Comparison of ENCODE assay signal across 1 cellular context in the genomic region with DNA sequence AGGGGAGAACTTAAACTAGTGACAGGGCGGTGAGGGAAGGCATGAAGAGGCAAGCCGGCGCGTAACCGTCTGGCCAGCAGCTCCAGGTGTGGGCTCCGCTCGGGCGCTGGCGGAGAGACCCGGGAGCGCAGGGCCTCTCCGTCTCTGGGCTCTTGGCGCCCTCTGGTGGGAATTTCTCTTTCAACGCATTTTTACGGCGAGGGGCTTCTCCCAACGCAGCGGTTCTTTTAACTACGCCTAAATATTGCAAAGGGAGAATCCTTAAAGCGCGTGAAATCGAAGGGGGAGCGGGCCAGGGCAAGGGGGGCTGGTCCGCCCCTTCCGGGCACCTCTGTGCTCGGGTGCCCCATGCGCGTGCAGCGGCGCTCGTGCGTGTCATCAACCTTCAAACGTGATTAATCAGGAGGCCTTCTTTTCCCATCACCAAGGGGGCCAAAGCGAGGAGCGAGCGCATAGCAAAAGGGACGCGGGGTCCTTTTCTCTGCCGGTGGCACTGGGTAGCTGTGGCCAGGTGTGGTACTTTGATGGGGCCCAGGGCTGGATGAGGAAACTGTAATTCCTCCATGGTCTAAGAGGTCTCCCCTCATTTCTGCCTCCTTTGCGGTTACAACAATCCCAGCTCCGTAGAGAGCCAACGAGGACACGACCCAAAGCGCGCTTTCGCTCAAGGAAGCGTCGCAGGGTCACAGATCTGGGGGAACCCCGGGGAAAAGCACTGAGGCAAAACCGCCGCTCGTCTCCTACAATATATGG.
TF ChIP-seq lines count a peak whose summit lies in the region.

No MANE protein-coding gene starts in this region.

TF ChIP-seq in HEK293, 187 proteins besides CTCF, POLR2A, EP300 and RAD21 (continued from another document and continues in another):
- TF ChIP-seq, protein P1, sequence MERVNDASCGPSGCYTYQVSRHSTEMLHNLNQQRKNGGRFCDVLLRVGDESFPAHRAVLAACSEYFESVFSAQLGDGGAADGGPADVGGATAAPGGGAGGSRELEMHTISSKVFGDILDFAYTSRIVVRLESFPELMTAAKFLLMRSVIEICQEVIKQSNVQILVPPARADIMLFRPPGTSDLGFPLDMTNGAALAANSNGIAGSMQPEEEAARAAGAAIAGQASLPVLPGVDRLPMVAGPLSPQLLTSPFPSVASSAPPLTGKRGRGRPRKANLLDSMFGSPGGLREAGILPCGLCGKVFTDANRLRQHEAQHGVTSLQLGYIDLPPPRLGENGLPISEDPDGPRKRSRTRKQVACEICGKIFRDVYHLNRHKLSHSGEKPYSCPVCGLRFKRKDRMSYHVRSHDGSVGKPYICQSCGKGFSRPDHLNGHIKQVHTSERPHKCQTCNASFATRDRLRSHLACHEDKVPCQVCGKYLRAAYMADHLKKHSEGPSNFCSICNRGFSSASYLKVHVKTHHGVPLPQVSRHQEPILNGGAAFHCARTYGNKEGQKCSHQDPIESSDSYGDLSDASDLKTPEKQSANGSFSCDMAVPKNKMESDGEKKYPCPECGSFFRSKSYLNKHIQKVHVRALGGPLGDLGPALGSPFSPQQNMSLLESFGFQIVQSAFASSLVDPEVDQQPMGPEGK (tag by site-specific recombination; IDR thresholded peaks at IDR 0.05) = peak; percentile 59; the same call in 1 of the 2 replicates
- TF ChIP-seq ZNF596 (tag by site-specific recombination; IDR thresholded peaks at IDR 0.05) (no peak; the same call in 1 of the 2 replicates), KLF10 (tag by site-specific recombination; IDR thresholded peaks at IDR 0.05) (0 out of 2 replicates have a peak, but pooled peaks have one; percentile 12), ZSCAN16 (tag by site-specific recombination; IDR thresholded peaks at IDR 0.05) (no peak), KLF7 (tag by site-specific recombination; IDR thresholded peaks at IDR 0.05; ENCODE audit: borderline replicate concordance) (no peak), GLIS2 (tag by site-specific recombination; IDR thresholded peaks at IDR 0.05) (peak; percentile 56), TRIM28 (IDR thresholded peaks at IDR 0.05; ENCODE audit: borderline replicate concordance, low read length) (no peak), ZNF426 (tag by site-specific recombination; IDR thresholded peaks at IDR 0.05) (0 out of 2 replicates have a peak, but pooled peaks have one; percentile 4), REPIN1 (tag by site-specific recombination; IDR thresholded peaks at IDR 0.05; ENCODE audit: low read depth) (no peak), GLIS1 (tag by site-specific recombination; IDR thresholded peaks at IDR 0.05) (peak; percentile 33; the same call in 1 of the 2 replicates), ZNF529 (tag by site-specific recombination; IDR thresholded peaks at IDR 0.05; ENCODE audit: insufficient replicate concordance) (no peak), ZNF555 (tag by site-specific recombination; conservative IDR thresholded peaks at IDR 0.05) (no peak), ZNF830 (tag by site-specific recombination; IDR thresholded peaks at IDR 0.05; ENCODE audit: low read depth) (no peak), ZBTB1 (tag by site-specific recombination; IDR thresholded peaks at IDR 0.05) (no peak), ZSCAN23 (tag by site-specific recombination; IDR thresholded peaks at IDR 0.05) (no peak), ZNF202 (tag by site-specific recombination; IDR thresholded peaks at IDR 0.05; ENCODE audit: borderline replicate concordance) (no peak), ZNF785 (tag by site-specific recombination; IDR thresholded peaks at IDR 0.05) (no peak), ZNF138 (tag by site-specific recombination; IDR thresholded peaks at IDR 0.05; ENCODE audit: borderline replicate concordance) (no peak), ZNF2 (tag by site-specific recombination; IDR thresholded peaks at IDR 0.05) (peak; percentile 44; the same call in 1 of the 2 replicates), ZNF777 (tag by site-specific recombination; IDR thresholded peaks at IDR 0.05; ENCODE audit: borderline replicate concordance) (no peak), ZFP37 (tag by site-specific recombination; IDR thresholded peaks at IDR 0.05) (0 out of 2 replicates have a peak, but pooled peaks have one; percentile 31), ZNF394 (tag by site-specific recombination; IDR thresholded peaks at IDR 0.05; ENCODE audit: borderline replicate concordance) (0 out of 2 replicates have a peak, but pooled peaks have one; percentile 19), ZSCAN30 (tag by site-specific recombination; IDR thresholded peaks at IDR 0.05) (0 out of 2 replicates have a peak, but pooled peaks have one; percentile 9), ZNF660 (tag by site-specific recombination; IDR thresholded peaks at IDR 0.05) (0 out of 2 replicates have a peak, but pooled peaks have one; percentile 45), ZNF184 (tag by site-specific recombination; IDR thresholded peaks at IDR 0.05) (no peak), ZBTB8A (tag by site-specific recombination; IDR thresholded peaks at IDR 0.05) (peak; percentile 89), ZNF843 (tag by site-specific recombination; IDR thresholded peaks at IDR 0.05) (no peak), KLF1 (tag by site-specific recombination; IDR thresholded peaks at IDR 0.05) (no peak), YY2 (tag by site-specific recombination; IDR thresholded peaks at IDR 0.05) (no peak), ZNF335 (tag by site-specific recombination; conservative IDR thresholded peaks at IDR 0.05) (peak; percentile 74), ZNF112 (tag by site-specific recombination; IDR thresholded peaks at IDR 0.05) (no peak), ZNF16 (tag by site-specific recombination; IDR thresholded peaks at IDR 0.05; ENCODE audit: low read depth) (no peak), MZF1 (tag by site-specific recombination; IDR thresholded peaks at IDR 0.05; ENCODE audit: borderline replicate concordance) (no peak), ZNF416 (tag by site-specific recombination; IDR thresholded peaks at IDR 0.05) (no peak), ZNF624 (tag by site-specific recombination; IDR thresholded peaks at IDR 0.05) (no peak), PRDM1 (tag by site-specific recombination; IDR thresholded peaks at IDR 0.05) (no peak), ZBTB7A (tag by site-specific recombination; IDR thresholded peaks at IDR 0.05; ENCODE audit: low read depth) (0 out of 2 replicates have a peak, but pooled peaks have one; percentile 57), KLF9 (tag by site-specific recombination; IDR thresholded peaks at IDR 0.05; ENCODE audit: low read depth) (no peak), SCRT2 (tag by site-specific recombination; IDR thresholded peaks at IDR 0.05) (no peak), ZNF174 (tag by site-specific recombination; IDR thresholded peaks at IDR 0.05) (no peak)
- TF ChIP-seq, protein P2, sequence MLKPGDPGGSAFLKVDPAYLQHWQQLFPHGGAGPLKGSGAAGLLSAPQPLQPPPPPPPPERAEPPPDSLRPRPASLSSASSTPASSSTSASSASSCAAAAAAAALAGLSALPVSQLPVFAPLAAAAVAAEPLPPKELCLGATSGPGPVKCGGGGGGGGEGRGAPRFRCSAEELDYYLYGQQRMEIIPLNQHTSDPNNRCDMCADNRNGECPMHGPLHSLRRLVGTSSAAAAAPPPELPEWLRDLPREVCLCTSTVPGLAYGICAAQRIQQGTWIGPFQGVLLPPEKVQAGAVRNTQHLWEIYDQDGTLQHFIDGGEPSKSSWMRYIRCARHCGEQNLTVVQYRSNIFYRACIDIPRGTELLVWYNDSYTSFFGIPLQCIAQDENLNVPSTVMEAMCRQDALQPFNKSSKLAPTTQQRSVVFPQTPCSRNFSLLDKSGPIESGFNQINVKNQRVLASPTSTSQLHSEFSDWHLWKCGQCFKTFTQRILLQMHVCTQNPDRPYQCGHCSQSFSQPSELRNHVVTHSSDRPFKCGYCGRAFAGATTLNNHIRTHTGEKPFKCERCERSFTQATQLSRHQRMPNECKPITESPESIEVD (tag by site-specific recombination; IDR thresholded peaks at IDR 0.05) = no peak
- TF ChIP-seq, protein P3, sequence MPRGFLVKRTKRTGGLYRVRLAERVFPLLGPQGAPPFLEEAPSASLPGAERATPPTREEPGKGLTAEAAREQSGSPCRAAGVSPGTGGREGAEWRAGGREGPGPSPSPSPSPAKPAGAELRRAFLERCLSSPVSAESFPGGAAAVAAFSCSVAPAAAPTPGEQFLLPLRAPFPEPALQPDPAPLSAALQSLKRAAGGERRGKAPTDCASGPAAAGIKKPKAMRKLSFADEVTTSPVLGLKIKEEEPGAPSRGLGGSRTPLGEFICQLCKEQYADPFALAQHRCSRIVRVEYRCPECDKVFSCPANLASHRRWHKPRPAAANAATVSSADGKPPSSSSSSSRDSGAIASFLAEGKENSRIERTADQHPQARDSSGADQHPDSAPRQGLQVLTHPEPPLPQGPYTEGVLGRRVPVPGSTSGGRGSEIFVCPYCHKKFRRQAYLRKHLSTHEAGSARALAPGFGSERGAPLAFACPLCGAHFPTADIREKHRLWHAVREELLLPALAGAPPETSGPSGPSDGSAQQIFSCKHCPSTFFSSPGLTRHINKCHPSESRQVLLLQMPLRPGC (tag by site-specific recombination; IDR thresholded peaks at IDR 0.05) = no peak
- TF ChIP-seq, protein P4, sequence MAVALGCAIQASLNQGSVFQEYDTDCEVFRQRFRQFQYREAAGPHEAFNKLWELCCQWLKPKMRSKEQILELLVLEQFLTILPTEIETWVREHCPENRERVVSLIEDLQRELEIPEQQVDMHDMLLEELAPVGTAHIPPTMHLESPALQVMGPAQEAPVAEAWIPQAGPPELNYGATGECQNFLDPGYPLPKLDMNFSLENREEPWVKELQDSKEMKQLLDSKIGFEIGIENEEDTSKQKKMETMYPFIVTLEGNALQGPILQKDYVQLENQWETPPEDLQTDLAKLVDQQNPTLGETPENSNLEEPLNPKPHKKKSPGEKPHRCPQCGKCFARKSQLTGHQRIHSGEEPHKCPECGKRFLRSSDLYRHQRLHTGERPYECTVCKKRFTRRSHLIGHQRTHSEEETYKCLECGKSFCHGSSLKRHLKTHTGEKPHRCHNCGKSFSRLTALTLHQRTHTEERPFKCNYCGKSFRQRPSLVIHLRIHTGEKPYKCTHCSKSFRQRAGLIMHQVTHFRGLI (tag by site-specific recombination; IDR thresholded peaks at IDR 0.05) = peak; percentile 85
- TF ChIP-seq, protein P5, sequence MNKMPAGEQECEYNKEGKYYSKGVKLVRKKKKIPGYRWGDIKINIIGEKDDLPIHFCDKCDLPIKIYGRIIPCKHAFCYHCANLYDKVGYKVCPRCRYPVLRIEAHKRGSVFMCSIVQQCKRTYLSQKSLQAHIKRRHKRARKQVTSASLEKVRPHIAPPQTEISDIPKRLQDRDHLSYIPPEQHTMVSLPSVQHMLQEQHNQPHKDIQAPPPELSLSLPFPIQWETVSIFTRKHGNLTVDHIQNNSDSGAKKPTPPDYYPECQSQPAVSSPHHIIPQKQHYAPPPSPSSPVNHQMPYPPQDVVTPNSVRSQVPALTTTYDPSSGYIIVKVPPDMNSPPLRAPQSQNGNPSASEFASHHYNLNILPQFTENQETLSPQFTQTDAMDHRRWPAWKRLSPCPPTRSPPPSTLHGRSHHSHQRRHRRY (tag by site-specific recombination; IDR thresholded peaks at IDR 0.05) = no peak
- TF ChIP-seq, protein P6, sequence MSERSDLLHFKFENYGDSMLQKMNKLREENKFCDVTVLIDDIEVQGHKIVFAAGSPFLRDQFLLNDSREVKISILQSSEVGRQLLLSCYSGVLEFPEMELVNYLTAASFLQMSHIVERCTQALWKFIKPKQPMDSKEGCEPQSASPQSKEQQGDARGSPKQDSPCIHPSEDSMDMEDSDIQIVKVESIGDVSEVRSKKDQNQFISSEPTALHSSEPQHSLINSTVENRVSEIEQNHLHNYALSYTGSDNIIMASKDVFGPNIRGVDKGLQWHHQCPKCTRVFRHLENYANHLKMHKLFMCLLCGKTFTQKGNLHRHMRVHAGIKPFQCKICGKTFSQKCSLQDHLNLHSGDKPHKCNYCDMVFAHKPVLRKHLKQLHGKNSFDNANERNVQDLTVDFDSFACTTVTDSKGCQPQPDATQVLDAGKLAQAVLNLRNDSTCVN (tag by site-specific recombination; optimal IDR thresholded peaks at IDR 0.05) = peak; percentile 80
- TF ChIP-seq, protein P7, sequence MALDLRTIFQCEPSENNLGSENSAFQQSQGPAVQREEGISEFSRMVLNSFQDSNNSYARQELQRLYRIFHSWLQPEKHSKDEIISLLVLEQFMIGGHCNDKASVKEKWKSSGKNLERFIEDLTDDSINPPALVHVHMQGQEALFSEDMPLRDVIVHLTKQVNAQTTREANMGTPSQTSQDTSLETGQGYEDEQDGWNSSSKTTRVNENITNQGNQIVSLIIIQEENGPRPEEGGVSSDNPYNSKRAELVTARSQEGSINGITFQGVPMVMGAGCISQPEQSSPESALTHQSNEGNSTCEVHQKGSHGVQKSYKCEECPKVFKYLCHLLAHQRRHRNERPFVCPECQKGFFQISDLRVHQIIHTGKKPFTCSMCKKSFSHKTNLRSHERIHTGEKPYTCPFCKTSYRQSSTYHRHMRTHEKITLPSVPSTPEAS (tag by site-specific recombination; IDR thresholded peaks at IDR 0.05) = no peak
- TF ChIP-seq, protein P8, sequence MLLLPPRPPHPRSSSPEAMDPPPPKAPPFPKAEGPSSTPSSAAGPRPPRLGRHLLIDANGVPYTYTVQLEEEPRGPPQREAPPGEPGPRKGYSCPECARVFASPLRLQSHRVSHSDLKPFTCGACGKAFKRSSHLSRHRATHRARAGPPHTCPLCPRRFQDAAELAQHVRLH (tag by site-specific recombination; IDR thresholded peaks at IDR 0.05) = no peak
- TF ChIP-seq, protein P9, sequence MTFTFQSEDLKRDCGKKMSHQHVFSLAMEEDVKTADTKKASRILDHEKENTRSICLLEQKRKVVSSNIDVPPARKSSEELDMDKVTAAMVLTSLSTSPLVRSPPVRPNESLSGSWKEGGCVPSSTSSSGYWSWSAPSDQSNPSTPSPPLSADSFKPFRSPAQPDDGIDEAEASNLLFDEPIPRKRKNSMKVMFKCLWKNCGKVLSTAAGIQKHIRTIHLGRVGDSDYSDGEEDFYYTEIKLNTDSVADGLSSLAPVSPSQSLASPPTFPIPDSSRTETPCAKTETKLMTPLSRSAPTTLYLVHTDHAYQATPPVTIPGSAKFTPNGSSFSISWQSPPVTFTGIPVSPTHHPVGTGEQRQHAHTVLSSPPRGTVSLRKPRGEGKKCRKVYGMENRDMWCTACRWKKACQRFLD (tag by site-specific recombination; IDR thresholded peaks at IDR 0.05) = no peak
- TF ChIP-seq, protein P10, sequence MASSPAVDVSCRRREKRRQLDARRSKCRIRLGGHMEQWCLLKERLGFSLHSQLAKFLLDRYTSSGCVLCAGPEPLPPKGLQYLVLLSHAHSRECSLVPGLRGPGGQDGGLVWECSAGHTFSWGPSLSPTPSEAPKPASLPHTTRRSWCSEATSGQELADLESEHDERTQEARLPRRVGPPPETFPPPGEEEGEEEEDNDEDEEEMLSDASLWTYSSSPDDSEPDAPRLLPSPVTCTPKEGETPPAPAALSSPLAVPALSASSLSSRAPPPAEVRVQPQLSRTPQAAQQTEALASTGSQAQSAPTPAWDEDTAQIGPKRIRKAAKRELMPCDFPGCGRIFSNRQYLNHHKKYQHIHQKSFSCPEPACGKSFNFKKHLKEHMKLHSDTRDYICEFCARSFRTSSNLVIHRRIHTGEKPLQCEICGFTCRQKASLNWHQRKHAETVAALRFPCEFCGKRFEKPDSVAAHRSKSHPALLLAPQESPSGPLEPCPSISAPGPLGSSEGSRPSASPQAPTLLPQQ (tag by site-specific recombination; IDR thresholded peaks at IDR 0.05) = 0 out of 2 replicates have a peak, but pooled peaks have one; percentile 25
